8 cellular contexts compared by ENCODE assay signal in genomic region chr7:154913645-154914579, GRCh38.
DNase-seq lines count a peak whose midpoint lies in the region; ATAC-seq and TF ChIP-seq lines count a peak whose summit lies in the region.

No MANE protein-coding gene starts in this region.

- DNase-seq in NCI-H2171 treated with DMSO at 0.1 percent for 48 hours (lab: John Stamatoyannopoulos, UW) = peak; percentile 47
- DNase-seq in NCI-H2171 (lab: John Stamatoyannopoulos, UW) = no peak
- peak; percentile 32 for DNase-seq in NCI-H1417 treated with DMSO at 0.1 percent for 48 hours (lab: John Stamatoyannopoulos, UW)
- peak; percentile 67 for DNase-seq in MCF 10A (ENCODE audit: unreplicated experiment)
- peak; percentile 92 for DNase-seq in iPS-NIHi11 (ENCODE audit: low spot score)
- peak; percentile 28 for DNase-seq in smooth muscle cell of the brain vasculature (ENCODE audit: low read depth, low spot score)

- CTCF ChIA-PET in MCF 10A (lab: Yijun Ruan, JAX) = interaction anchor here (0.5 to 5.6 kb wide), 43 partner anchors 10 to 1904 kb away, joined by 3 to 44 read pairs (median 4); no protein-coding TSS in a partner anchor

- no peaks in the 10 kb centered on the region for H3K27me3 Mint-ChIP-seq in MCF 10A (ENCODE audit: insufficient read depth, unreplicated experiment)

- peaks cover 6% of the 10 kb centered on the region for H3K36me3 Mint-ChIP-seq in MCF 10A (ENCODE audit: insufficient read depth, unreplicated experiment)

- H3K9me3 Mint-ChIP-seq in MCF 10A (ENCODE audit: unreplicated experiment) = peaks cover 9% of the 10 kb centered on the region

- POLR2A ChIA-PET in MCF 10A (lab: Yijun Ruan, JAX) = interaction anchor here (3.5 kb wide), 1 partner anchor 14 kb away, joined by 14 read pairs; no protein-coding TSS in a partner anchor

- BruUV-seq in MCF 10A (replicated peaks; lab: Mats Ljungman, UMichigan) = no TSS peak

- TF ChIP-seq CTCF in VCaP (conservative IDR thresholded peaks at IDR 0.05) = peak; percentile 98
- peak; percentile 88 for TF ChIP-seq CTCF in MCF 10A (IDR thresholded peaks at IDR 0.05; ENCODE audit: unreplicated experiment)

- H3K27ac ChIP-seq in VCaP = peak overlapping the region; percentile 21; the same call in 1 of the 2 replicates

- no peaks in the 10 kb centered on the region for H3K4me1 Mint-ChIP-seq in MCF 10A (ENCODE audit: insufficient read depth, unreplicated experiment)

- ATAC-seq in HG02852 (IDR thresholded peaks at IDR 0.05; ENCODE audit: unreplicated experiment) = peak; percentile 99

- no peak overlapping the region for H3K27ac Mint-ChIP-seq in MCF 10A (ENCODE audit: low read depth, unreplicated experiment)

- H3K4me3 Mint-ChIP-seq in MCF 10A (ENCODE audit: unreplicated experiment) = no peak overlapping the region

- intact Hi-C loops in MCF 10A (cut with micrococcal nuclease) = loop anchor here (5.0 kb wide), 1 partner anchor 82 kb away; no protein-coding TSS in a partner anchor
